In the genomic region with DNA sequence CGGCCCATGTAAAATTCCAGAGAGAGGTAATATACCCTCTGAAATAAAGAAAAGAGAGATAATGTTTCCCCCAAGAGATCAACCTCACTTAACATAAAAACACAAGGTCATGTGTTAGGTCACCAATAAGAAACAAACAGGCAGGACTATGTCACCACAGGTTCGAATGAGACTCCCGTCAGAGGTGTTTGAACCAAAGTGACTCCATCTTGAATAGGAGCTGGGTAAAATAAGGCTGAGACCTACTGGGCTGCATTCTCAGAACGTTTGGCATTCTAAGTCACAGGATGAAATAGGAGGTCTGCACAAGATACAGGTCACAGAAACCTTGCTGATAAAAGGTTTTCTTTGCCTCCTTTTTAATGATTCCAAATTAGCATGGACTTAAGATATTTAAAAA, we compare ENCODE assay signal across 16 cellular contexts. TPM values are rescaled to one million over a fixed set of nuclear protein-coding genes. Genes with fewer than 3 reads are reported as not detected.
DNase-seq lines count a peak whose midpoint lies in the region; ATAC-seq and TF ChIP-seq lines count a peak whose summit lies in the region.
"Had no signal": no experiment of that assay in that cellular context is flagged by ENCODE, and none has a peak within 500 bp of the region (broad histone marks: within the 10 kb centered on the region; RNA-seq: fewer than 3 reads in every experiment).

No MANE protein-coding gene starts in this region.

- TF ChIP-seq CTCF in PC-3 (conservative IDR thresholded peaks at IDR 0.05; ENCODE audit: low read depth, low read length) = no peak
- TF ChIP-seq CTCF in smooth muscle cell (IDR thresholded peaks at IDR 0.05; ENCODE audit: borderline replicate concordance, insufficient read depth, poor library complexity, severe bottlenecking) = no peak

- H2AFZ ChIP-seq in PC-3 (ENCODE audit: low read length) = no peak overlapping the region
- H2AFZ ChIP-seq in smooth muscle cell (ENCODE audit: low read depth) = no peak overlapping the region

- no TSS peak for BruUV-seq in PC-3 (replicated peaks; lab: Mats Ljungman, UMichigan)

- intact Hi-C loops in PC-3 (cut with micrococcal nuclease) = loop anchor here (5.0 kb wide), 1 partner anchor 40 kb away; no protein-coding TSS in a partner anchor

- H3K4me1 ChIP-seq in BLaER1 treated with 17β-estradiol and CSF1 and Interleukin-3, amounts not matched to agents 10 nM and 100 nM = peaks cover 0 to 94% (median 22%) of the 10 kb centered on the region in 10 experiments; a peak in 13 of 20 replicates
- H3K4me1 ChIP-seq in PC-3 (ENCODE audit: insufficient read depth, low read length) (peaks cover 30% of the 10 kb centered on the region), smooth muscle cell (ENCODE audit: low read depth) (peaks cover 18% of the 10 kb centered on the region)
- H3K4me1 ChIP-seq: SJCRH30 had no signal

- H4K20me1 ChIP-seq in BLaER1 treated with 17β-estradiol and CSF1 and Interleukin-3, amounts not matched to agents 10 nM and 100 nM = peaks cover 0 to 43% (median 0%) of the 10 kb centered on the region in 11 experiments; a peak in 4 of 22 replicates
- H4K20me1 ChIP-seq in PC-3 (ENCODE audit: low read length) (no peaks in the 10 kb centered on the region), smooth muscle cell (ENCODE audit: low read depth) (no peaks in the 10 kb centered on the region)

- H3K27ac ChIP-seq in BLaER1 treated with 17β-estradiol and CSF1 and Interleukin-3, amounts not matched to agents 10 nM and 100 nM = peak overlapping the region in 7 of 11 experiments; percentile 9 to 80 (median 66); a peak in 13 of 22 replicates
- H3K27ac ChIP-seq in PC-3 (ENCODE audit: low read length) = no peak overlapping the region
- peak overlapping the region; percentile 76 for H3K27ac ChIP-seq in epithelial cell of prostate
- H3K27ac ChIP-seq in smooth muscle cell (ENCODE audit: low read depth) = no peak overlapping the region
- H3K27ac ChIP-seq: SJCRH30 had no signal

- peaks cover 0 to 12% (median 0%) of the 10 kb centered on the region in 11 experiments; a peak in 3 of 22 replicates for H3K9me3 ChIP-seq in BLaER1 treated with 17β-estradiol and CSF1 and Interleukin-3, amounts not matched to agents 10 nM and 100 nM (replicated peaks in 1 of 11)
- H3K9me3 ChIP-seq in PC-3 (ENCODE audit: low read length) (no peaks in the 10 kb centered on the region), smooth muscle cell (replicated peaks; ENCODE audit: low read depth) (no peaks in the 10 kb centered on the region)
- H3K9me3 ChIP-seq: SJCRH30 had no signal

- H3K9me2 ChIP-seq in PC-3 (replicated peaks; ENCODE audit: low read length) = no peaks in the 10 kb centered on the region

- CTCF ChIA-PET in PC-3 (lab: Charles Lee) = no interaction called here

- H3K36me3 ChIP-seq in BLaER1 treated with 17β-estradiol and CSF1 and Interleukin-3, amounts not matched to agents 10 nM and 100 nM = peaks cover 0 to 95% (median 0%) of the 10 kb centered on the region in 11 experiments; a peak in 9 of 22 replicates
- H3K36me3 ChIP-seq in PC-3 (ENCODE audit: low read depth, low read length) = peaks cover 33% of the 10 kb centered on the region
- no peaks in the 10 kb centered on the region for H3K36me3 ChIP-seq in smooth muscle cell (ENCODE audit: low read depth)
- H3K36me3 ChIP-seq: SJCRH30 had no signal

- no peak for ATAC-seq in PC-3
- no peak for ATAC-seq in HG02884 (IDR thresholded peaks at IDR 0.05; ENCODE audit: unreplicated experiment)
- ATAC-seq: GM12878 had no signal

- H3K79me2 ChIP-seq in PC-3 (ENCODE audit: low read length) (peaks cover 28% of the 10 kb centered on the region), smooth muscle cell (ENCODE audit: low read depth) (no peaks in the 10 kb centered on the region)

- 86% methylated on average over 4 of the region's 4 CpGs for WGBS in smooth muscle cell (ENCODE audit: low lambda C conversion rate)

- H3K9ac ChIP-seq in BLaER1 treated with 17β-estradiol and CSF1 and Interleukin-3, amounts not matched to agents 10 nM and 100 nM = peak overlapping the region in 5 of 11 experiments; percentile 40 to 65 (median 55); a peak in 7 of 22 replicates
- no peak overlapping the region for H3K9ac ChIP-seq in PC-3 (ENCODE audit: low read length)
- H3K9ac ChIP-seq in smooth muscle cell (ENCODE audit: low read depth) = no peak overlapping the region

- peaks cover 6% of the 10 kb centered on the region for H3F3A ChIP-seq in PC-3 (ENCODE audit: low read length, unreplicated experiment)
- no peaks in the 10 kb centered on the region for H3F3A ChIP-seq in smooth muscle cell (ENCODE audit: low read depth)

- H3K4me2 ChIP-seq in BLaER1 treated with 17β-estradiol and CSF1 and Interleukin-3, amounts not matched to agents 10 nM and 100 nM = peak overlapping the region in 7 of 11 experiments; percentile 26 to 94 (median 70); a peak in 12 of 22 replicates
- H3K4me2 ChIP-seq in PC-3 (ENCODE audit: low read length) = peak overlapping the region; percentile 0; the same call in 1 of the 2 replicates
- peak overlapping the region; percentile 5 for H3K4me2 ChIP-seq in smooth muscle cell

- peak overlapping the region in 3 of 10 experiments; percentile 17 to 27 (median 24); a peak in 3 of 20 replicates for H3K4me3 ChIP-seq in BLaER1 treated with 17β-estradiol and CSF1 and Interleukin-3, amounts not matched to agents 10 nM and 100 nM
- H3K4me3 ChIP-seq in PC-3 (ENCODE audit: low read length) (no peak overlapping the region), smooth muscle cell (no peak overlapping the region)
- H3K4me3 ChIP-seq: GM12878, SJCRH30 had no signal

- H3K27me3 ChIP-seq in BLaER1 treated with 17β-estradiol and CSF1 and Interleukin-3, amounts not matched to agents 10 nM and 100 nM = peaks cover 0 to 22% (median 19%) of the 10 kb centered on the region in 11 experiments; a peak in 19 of 22 replicates
- no peaks in the 10 kb centered on the region for H3K27me3 ChIP-seq in PC-3 (ENCODE audit: low read length)
- no peaks in the 10 kb centered on the region for H3K27me3 ChIP-seq in smooth muscle cell (ENCODE audit: low read depth)
- H3K27me3 ChIP-seq: SJCRH30 had no signal

- DNase-seq in PC-3 (no peak), epithelial cell of prostate (ENCODE audit: low read depth, low spot score) (no peak), smooth muscle cell (lab: John Stamatoyannopoulos, UW; ENCODE audit: unreplicated experiment) (no peak), NCI-H1048 (lab: John Stamatoyannopoulos, UW) (no peak), NCI-H1092 treated with DMSO at 0.1 percent for 48 hours (lab: John Stamatoyannopoulos, UW) (no peak)
- DNase-seq in stimulated activated naive CD4-positive, alpha-beta T cell (lab: John Stamatoyannopoulos, UW) = no peak
- DNase-seq: Calu3; CD4-positive, CD25-positive, alpha-beta regulatory T cell; DMS79; KBM-7; NCI-H187 treated with DMSO at 0.1 percent for 48 hours; NCI-H774; SJCRH30 had no signal

- POLR2A ChIA-PET in PC-3 (lab: Charles Lee; ENCODE audit: unreplicated experiment) = no interaction called here

RNA-seq across cellular contexts. Expression of a gene that starts 6.5 kb away (rescaled TPM):
- total RNA-seq in PC-3 (2014; rRNA removed) = 163 and 174 TPM in 2 replicates
- total RNA-seq in smooth muscle cell = 28.8 and 43.0 TPM in 2 replicates
- 23.4 and 29.7 TPM in 2 replicates for polyA plus RNA-seq in smooth muscle cell

Comparison
In these comparisons a context has a peak if more than half of its experiments do, and no peak if none do; other contexts are left out.
1. H3K27ac ChIP-seq: peak in BLaER1 treated with 17β-estradiol and CSF1 and Interleukin-3, amounts not matched to agents 10 nM and 100 nM (7 of 11) and epithelial cell of prostate (single experiment); none in PC-3 (single experiment) and smooth muscle cell (single experiment).
2. H3K4me2 ChIP-seq: peak in every context shown above with its lines; median percentile 70 in BLaER1 treated with 17β-estradiol and CSF1 and Interleukin-3, amounts not matched to agents 10 nM and 100 nM; 5 in smooth muscle cell; 0 in PC-3.